Comparison of ENCODE assay signal across 1 cellular context in genomic region chr21:42317341-42317741, GRCh38.
TF ChIP-seq lines count a peak whose summit lies in the region.

No MANE protein-coding gene starts in this region.

TF ChIP-seq in H1, 55 proteins besides CTCF, POLR2A, EP300 and RAD21:
- TF ChIP-seq ATF2 (IDR thresholded peaks at IDR 0.05; ENCODE audit: low read length) = no peak
- TF ChIP-seq JUN (IDR thresholded peaks at IDR 0.05; ENCODE audit: low read depth, low read length) = no peak
- TF ChIP-seq GTF2F1 (IDR thresholded peaks at IDR 0.05; ENCODE audit: borderline replicate concordance, low read depth, low read length) = no peak
- no peak for TF ChIP-seq POLR2AphosphoS5 (IDR thresholded peaks at IDR 0.05; ENCODE audit: low read depth, low read length)
- no peak for TF ChIP-seq USF2 (IDR thresholded peaks at IDR 0.05; ENCODE audit: low read length)
- TF ChIP-seq ATF3 (IDR thresholded peaks at IDR 0.05; ENCODE audit: insufficient read depth, low read depth, low read length) = no peak
